Comparison of ENCODE assay signal across 6 cellular contexts in the genomic region with DNA sequence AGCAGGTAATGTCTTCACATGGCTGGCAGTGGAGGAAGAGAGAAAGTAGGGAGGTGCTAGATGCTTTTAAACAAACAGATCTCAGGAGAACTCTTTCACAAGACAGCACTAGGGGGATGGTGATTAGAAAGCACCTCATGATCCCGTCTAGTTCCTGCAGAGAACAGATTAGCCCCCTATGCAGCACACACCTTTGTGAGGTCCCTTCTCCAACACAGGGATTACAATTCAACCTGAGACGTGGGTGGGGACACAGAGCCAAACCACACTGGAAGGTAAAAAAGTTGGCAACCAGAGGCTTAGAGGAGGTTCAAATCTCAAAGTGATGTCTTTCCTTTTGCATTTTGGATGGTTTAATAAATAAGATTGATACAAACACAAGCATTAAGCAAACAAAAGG.
"Had no signal": no experiment of that assay in that cellular context is flagged by ENCODE, and none has a peak within 500 bp of the region (broad histone marks: within the 10 kb centered on the region; RNA-seq: fewer than 3 reads in every experiment).

No MANE protein-coding gene starts in this region.

- H3K27ac Mint-ChIP-seq: IgD-negative memory B cell had no signal

- H3K4me3 Mint-ChIP-seq: IgD-negative memory B cell had no signal

- H3K9me3 Mint-ChIP-seq: IgD-negative memory B cell had no signal

- ATAC-seq: HepG2 had no signal

- FAIRE-seq: HepG2 had no signal

- H3K4me1 Mint-ChIP-seq: IgD-negative memory B cell had no signal

- DNase-seq: GOT3, H7, HCEC 1CT had no signal

- H3K27me3 Mint-ChIP-seq: IgD-negative memory B cell had no signal

- H3K27ac ChIP-seq: HL-60 had no signal
